In genomic region chr11:118841469-118842222, GRCh38 we compare ENCODE assay signal across 8 cellular contexts.
DNase-seq lines count a peak whose midpoint lies in the region; ATAC-seq lines count a peak whose summit lies in the region.

No MANE protein-coding gene starts in this region.

- ATAC-seq in GM18868 (IDR thresholded peaks at IDR 0.05; ENCODE audit: unreplicated experiment) (peak; percentile 65), HG03439 (IDR thresholded peaks at IDR 0.05; ENCODE audit: unreplicated experiment) (peak; percentile 41), HG03442 (IDR thresholded peaks at IDR 0.05; ENCODE audit: unreplicated experiment) (no peak), GM18861 (IDR thresholded peaks at IDR 0.05; ENCODE audit: unreplicated experiment) (no peak), HG03521 (IDR thresholded peaks at IDR 0.05; ENCODE audit: unreplicated experiment) (no peak)

- peak; percentile 2 for DNase-seq in activated T-helper 1 cell treated with Interleukin-2 at 50 U/mL for 16 hours (ENCODE audit: low read depth)
- peak; percentile 22 to 34 for DNase-seq in stimulated activated CD4-positive, alpha-beta T cell treated with anti-CD3 and anti-CD28 coated beads, Interleukin-2, amount 100 ng/mL, for 48 hours
- DNase-seq in NCI-H446 treated with DMSO at 0.1 percent for 48 hours (lab: John Stamatoyannopoulos, UW): no peak

Comparison
In these comparisons a context has a peak if more than half of its experiments do, and no peak if none do; other contexts are left out.
1. ATAC-seq: peak in GM18868 (single experiment) and HG03439 (single experiment); none in HG03442 (single experiment), GM18861 (single experiment) and HG03521 (single experiment).